In the genomic region with DNA sequence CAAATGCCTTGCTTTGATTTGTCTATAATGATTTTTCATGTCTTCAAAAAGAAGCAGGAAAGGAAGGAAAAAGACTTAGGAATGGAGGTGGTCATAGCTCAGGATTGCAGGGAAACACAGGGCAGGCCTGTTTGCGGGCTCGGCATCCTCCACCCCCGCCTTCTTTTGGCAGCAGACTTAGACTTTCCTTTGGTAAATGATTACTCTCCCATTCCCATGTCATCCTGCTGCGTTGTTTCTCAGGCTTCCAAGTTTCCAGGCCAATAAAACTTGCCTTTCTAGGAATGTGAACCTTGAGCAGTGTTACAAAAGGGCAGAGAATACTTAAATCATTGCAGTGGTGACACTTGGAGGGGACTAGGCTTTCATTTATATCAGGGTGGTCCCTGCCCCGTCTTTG, we compare ENCODE assay signal across 2 cellular contexts.
TF ChIP-seq lines count a peak whose summit lies in the region.

No MANE protein-coding gene starts in this region.

TF ChIP-seq in liver, 16 proteins besides CTCF, POLR2A, EP300 and RAD21:
- TF ChIP-seq YY1 (IDR thresholded peaks at IDR 0.05) = no peak
- peak; percentile 38 to 45 for TF ChIP-seq HNF4A (conservative IDR thresholded peaks at IDR 0.05)
- peak in 1 of 2 donors; percentile 23 for TF ChIP-seq JUND (IDR thresholded peaks at IDR 0.05)
- no peak for TF ChIP-seq RXRA (IDR thresholded peaks at IDR 0.05)

TF ChIP-seq in HepG2, 621 proteins besides CTCF, POLR2A, EP300 and RAD21:
- TF ChIP-seq HES4 (CRISPR knock-in tag; IDR thresholded peaks at IDR 0.05; ENCODE audit: borderline replicate concordance) (no peak), ZNF431 (CRISPR knock-in tag; IDR thresholded peaks at IDR 0.05; ENCODE audit: borderline replicate concordance, low read depth) (no peak), TBP (CRISPR knock-in tag; IDR thresholded peaks at IDR 0.05) (no peak), ZNF501 (CRISPR knock-in tag; IDR thresholded peaks at IDR 0.05) (no peak), PAWR (CRISPR knock-in tag; IDR thresholded peaks at IDR 0.05; ENCODE audit: borderline replicate concordance) (no peak), MEIS1 (CRISPR knock-in tag; IDR thresholded peaks at IDR 0.05; ENCODE audit: borderline replicate concordance) (no peak), NFYC (CRISPR knock-in tag; IDR thresholded peaks at IDR 0.05) (no peak), ZNF709 (CRISPR knock-in tag; IDR thresholded peaks at IDR 0.05) (no peak), HMG20B (CRISPR knock-in tag; conservative IDR thresholded peaks at IDR 0.05) (no peak), SIX1 (CRISPR knock-in tag; IDR thresholded peaks at IDR 0.05; ENCODE audit: borderline replicate concordance) (no peak)
- TF ChIP-seq, protein P1, sequence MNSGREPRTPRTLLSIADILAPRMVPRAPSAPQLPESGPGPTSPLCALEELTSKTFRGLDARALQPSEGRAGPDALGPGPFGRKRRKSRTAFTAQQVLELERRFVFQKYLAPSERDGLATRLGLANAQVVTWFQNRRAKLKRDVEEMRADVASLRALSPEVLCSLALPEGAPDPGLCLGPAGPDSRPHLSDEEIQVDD (CRISPR knock-in tag; IDR thresholded peaks at IDR 0.05; ENCODE audit: borderline replicate concordance) = no peak
- TF ChIP-seq, protein P2, sequence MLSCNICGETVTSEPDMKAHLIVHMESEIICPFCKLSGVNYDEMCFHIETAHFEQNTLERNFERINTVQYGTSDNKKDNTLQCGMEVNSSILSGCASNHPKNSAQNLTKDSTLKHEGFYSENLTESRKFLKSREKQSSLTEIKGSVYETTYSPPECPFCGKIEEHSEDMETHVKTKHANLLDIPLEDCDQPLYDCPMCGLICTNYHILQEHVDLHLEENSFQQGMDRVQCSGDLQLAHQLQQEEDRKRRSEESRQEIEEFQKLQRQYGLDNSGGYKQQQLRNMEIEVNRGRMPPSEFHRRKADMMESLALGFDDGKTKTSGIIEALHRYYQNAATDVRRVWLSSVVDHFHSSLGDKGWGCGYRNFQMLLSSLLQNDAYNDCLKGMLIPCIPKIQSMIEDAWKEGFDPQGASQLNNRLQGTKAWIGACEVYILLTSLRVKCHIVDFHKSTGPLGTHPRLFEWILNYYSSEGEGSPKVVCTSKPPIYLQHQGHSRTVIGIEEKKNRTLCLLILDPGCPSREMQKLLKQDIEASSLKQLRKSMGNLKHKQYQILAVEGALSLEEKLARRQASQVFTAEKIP (CRISPR knock-in tag; IDR thresholded peaks at IDR 0.05; ENCODE audit: borderline replicate concordance) = no peak
- TF ChIP-seq, protein P3, sequence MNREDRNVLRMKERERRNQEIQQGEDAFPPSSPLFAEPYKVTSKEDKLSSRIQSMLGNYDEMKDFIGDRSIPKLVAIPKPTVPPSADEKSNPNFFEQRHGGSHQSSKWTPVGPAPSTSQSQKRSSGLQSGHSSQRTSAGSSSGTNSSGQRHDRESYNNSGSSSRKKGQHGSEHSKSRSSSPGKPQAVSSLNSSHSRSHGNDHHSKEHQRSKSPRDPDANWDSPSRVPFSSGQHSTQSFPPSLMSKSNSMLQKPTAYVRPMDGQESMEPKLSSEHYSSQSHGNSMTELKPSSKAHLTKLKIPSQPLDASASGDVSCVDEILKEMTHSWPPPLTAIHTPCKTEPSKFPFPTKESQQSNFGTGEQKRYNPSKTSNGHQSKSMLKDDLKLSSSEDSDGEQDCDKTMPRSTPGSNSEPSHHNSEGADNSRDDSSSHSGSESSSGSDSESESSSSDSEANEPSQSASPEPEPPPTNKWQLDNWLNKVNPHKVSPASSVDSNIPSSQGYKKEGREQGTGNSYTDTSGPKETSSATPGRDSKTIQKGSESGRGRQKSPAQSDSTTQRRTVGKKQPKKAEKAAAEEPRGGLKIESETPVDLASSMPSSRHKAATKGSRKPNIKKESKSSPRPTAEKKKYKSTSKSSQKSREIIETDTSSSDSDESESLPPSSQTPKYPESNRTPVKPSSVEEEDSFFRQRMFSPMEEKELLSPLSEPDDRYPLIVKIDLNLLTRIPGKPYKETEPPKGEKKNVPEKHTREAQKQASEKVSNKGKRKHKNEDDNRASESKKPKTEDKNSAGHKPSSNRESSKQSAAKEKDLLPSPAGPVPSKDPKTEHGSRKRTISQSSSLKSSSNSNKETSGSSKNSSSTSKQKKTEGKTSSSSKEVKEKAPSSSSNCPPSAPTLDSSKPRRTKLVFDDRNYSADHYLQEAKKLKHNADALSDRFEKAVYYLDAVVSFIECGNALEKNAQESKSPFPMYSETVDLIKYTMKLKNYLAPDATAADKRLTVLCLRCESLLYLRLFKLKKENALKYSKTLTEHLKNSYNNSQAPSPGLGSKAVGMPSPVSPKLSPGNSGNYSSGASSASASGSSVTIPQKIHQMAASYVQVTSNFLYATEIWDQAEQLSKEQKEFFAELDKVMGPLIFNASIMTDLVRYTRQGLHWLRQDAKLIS (CRISPR knock-in tag; IDR thresholded peaks at IDR 0.05) = no peak
- TF ChIP-seq, protein P4, sequence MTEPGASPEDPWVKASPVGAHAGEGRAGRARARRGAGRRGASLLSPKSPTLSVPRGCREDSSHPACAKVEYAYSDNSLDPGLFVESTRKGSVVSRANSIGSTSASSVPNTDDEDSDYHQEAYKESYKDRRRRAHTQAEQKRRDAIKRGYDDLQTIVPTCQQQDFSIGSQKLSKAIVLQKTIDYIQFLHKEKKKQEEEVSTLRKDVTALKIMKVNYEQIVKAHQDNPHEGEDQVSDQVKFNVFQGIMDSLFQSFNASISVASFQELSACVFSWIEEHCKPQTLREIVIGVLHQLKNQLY (CRISPR knock-in tag; IDR thresholded peaks at IDR 0.05) = no peak
- TF ChIP-seq, protein P5, sequence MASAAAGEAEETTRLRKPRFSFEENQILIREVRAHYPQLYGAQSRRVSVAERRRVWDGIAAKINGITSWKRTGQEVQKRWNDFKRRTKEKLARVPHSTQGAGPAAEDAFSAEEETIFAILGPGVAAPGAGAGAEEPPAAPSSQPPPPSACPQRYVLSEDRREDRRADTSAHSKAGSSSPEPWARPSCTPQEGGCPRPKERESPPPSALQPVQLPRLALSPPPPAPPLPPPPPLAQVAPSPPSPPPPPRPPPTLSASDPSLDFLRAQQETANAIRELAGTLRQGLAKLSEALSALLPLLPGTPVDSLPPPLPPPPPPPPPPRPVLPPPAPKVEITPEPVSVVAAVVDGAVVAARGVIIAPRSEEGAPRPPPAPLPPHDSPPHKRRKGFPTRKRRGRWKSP (CRISPR knock-in tag; IDR thresholded peaks at IDR 0.05) = no peak
- TF ChIP-seq, protein P6, sequence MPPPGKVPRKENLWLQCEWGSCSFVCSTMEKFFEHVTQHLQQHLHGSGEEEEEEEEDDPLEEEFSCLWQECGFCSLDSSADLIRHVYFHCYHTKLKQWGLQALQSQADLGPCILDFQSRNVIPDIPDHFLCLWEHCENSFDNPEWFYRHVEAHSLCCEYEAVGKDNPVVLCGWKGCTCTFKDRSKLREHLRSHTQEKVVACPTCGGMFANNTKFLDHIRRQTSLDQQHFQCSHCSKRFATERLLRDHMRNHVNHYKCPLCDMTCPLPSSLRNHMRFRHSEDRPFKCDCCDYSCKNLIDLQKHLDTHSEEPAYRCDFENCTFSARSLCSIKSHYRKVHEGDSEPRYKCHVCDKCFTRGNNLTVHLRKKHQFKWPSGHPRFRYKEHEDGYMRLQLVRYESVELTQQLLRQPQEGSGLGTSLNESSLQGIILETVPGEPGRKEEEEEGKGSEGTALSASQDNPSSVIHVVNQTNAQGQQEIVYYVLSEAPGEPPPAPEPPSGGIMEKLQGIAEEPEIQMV (CRISPR knock-in tag; IDR thresholded peaks at IDR 0.05; ENCODE audit: low read depth) = no peak
- TF ChIP-seq, protein P7, sequence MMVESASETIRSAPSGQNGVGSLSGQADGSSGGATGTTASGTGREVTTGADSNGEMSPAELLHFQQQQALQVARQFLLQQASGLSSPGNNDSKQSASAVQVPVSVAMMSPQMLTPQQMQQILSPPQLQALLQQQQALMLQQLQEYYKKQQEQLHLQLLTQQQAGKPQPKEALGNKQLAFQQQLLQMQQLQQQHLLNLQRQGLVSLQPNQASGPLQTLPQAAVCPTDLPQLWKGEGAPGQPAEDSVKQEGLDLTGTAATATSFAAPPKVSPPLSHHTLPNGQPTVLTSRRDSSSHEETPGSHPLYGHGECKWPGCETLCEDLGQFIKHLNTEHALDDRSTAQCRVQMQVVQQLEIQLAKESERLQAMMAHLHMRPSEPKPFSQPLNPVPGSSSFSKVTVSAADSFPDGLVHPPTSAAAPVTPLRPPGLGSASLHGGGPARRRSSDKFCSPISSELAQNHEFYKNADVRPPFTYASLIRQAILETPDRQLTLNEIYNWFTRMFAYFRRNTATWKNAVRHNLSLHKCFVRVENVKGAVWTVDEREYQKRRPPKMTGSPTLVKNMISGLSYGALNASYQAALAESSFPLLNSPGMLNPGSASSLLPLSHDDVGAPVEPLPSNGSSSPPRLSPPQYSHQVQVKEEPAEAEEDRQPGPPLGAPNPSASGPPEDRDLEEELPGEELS (CRISPR knock-in tag; IDR thresholded peaks at IDR 0.05) = no peak
